Comparison of ENCODE assay signal across 9 cellular contexts in genomic region chr6:4319992-4320683, GRCh38.
DNase-seq lines count a peak whose midpoint lies in the region; ATAC-seq, FAIRE-seq and TF ChIP-seq lines count a peak whose summit lies in the region.
"Had no signal": no experiment of that assay in that cellular context is flagged by ENCODE, and none has a peak within 500 bp of the region (broad histone marks: within the 10 kb centered on the region; RNA-seq: fewer than 3 reads in every experiment).

No MANE protein-coding gene starts in this region.

- H3K27ac Mint-ChIP-seq in nephron, result peak overlapping the region; percentile 87 to 92 (median 90)

- H3K4me1 Mint-ChIP-seq in nephron, result peaks cover 65% of the 10 kb centered on the region

- H3K36me3 Mint-ChIP-seq in nephron (ENCODE audit: low read depth), result no peaks in the 10 kb centered on the region

- peak overlapping the region in 2 of 3 experiments; percentile 19 to 23 for H3K4me3 Mint-ChIP-seq in nephron
- H3K4me3 Mint-ChIP-seq: neural crest cell had no signal

- no peaks in the 10 kb centered on the region for H3K27me3 Mint-ChIP-seq in nephron (ENCODE audit: low read depth)

- ATAC-seq in GM21381 (IDR thresholded peaks at IDR 0.05; ENCODE audit: unreplicated experiment) (no peak), HG03108 (IDR thresholded peaks at IDR 0.05; ENCODE audit: unreplicated experiment) (no peak)

- peak; percentile 3 for DNase-seq in D341Med (ENCODE audit: low spot score)
- peak; percentile 69 for DNase-seq in NCI-H526 treated with DMSO at 0.1 percent for 48 hours (lab: John Stamatoyannopoulos, UW)
- peak; percentile 78 for DNase-seq in epithelial cell of esophagus (ENCODE audit: low read depth)
- DNase-seq in D721Med (ENCODE audit: insufficient read length, low spot score), result no peak
- DNase-seq in amniotic stem cell (lab: John Stamatoyannopoulos, UW), result no peak

- H3K4me3 ChIP-seq in epithelial cell of esophagus (ENCODE audit: low read length), result no peak overlapping the region

- no peak for FAIRE-seq in D721Med (lab: Jason Lieb, UNC)

- TF ChIP-seq CTCF in epithelial cell of esophagus (IDR thresholded peaks at IDR 0.05; ENCODE audit: insufficient read depth, low read depth, low read length, missing control alignments), result no peak
- no peak for TF ChIP-seq CTCF in nephron (IDR thresholded peaks at IDR 0.05; ENCODE audit: unreplicated experiment in 3 of 3)
- TF ChIP-seq CTCF in D721Med (IDR thresholded peaks at IDR 0.05; ENCODE audit: insufficient read depth, missing control alignments), result no peak

- H3K9me3 Mint-ChIP-seq in nephron, result peaks cover 4% of the 10 kb centered on the region

Comparison
In these comparisons a context has a peak if more than half of its experiments do, and no peak if none do; other contexts are left out.
1. DNase-seq: peak in D341Med (single experiment), NCI-H526 treated with DMSO at 0.1 percent for 48 hours (single experiment) and epithelial cell of esophagus (single experiment); none in D721Med (single experiment) and amniotic stem cell (single experiment).